1 cellular context compared by ENCODE assay signal in genomic region chr7:35801392-35802101, GRCh38.
TF ChIP-seq lines count a peak whose summit lies in the region.

No MANE protein-coding gene starts in this region.

TF ChIP-seq in K562, 482 proteins besides CTCF, POLR2A, EP300 and RAD21 (continued from another document and continues in another):
- TF ChIP-seq, protein P1, sequence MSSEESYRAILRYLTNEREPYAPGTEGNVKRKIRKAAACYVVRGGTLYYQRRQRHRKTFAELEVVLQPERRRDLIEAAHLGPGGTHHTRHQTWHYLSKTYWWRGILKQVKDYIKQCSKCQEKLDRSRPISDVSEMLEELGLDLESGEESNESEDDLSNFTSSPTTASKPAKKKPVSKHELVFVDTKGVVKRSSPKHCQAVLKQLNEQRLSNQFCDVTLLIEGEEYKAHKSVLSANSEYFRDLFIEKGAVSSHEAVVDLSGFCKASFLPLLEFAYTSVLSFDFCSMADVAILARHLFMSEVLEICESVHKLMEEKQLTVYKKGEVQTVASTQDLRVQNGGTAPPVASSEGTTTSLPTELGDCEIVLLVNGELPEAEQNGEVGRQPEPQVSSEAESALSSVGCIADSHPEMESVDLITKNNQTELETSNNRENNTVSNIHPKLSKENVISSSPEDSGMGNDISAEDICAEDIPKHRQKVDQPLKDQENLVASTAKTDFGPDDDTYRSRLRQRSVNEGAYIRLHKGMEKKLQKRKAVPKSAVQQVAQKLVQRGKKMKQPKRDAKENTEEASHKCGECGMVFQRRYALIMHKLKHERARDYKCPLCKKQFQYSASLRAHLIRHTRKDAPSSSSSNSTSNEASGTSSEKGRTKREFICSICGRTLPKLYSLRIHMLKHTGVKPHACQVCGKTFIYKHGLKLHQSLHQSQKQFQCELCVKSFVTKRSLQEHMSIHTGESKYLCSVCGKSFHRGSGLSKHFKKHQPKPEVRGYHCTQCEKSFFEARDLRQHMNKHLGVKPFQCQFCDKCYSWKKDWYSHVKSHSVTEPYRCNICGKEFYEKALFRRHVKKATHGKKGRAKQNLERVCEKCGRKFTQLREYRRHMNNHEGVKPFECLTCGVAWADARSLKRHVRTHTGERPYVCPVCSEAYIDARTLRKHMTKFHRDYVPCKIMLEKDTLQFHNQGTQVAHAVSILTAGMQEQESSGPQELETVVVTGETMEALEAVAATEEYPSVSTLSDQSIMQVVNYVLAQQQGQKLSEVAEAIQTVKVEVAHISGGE (CRISPR knock-in tag; IDR thresholded peaks at IDR 0.05) = 0 out of 6 replicates have a peak, but pooled peaks of 1 of the 3 experiments have one; percentile 21
- TF ChIP-seq POLR2H (tag; IDR thresholded peaks at IDR 0.05; ENCODE audit: low read depth) = no peak
- no peak; the same call in 1 of the 2 replicates for TF ChIP-seq ZNF263 (CRISPR knock-in tag; IDR thresholded peaks at IDR 0.05; ENCODE audit: borderline replicate concordance)
- no peak for TF ChIP-seq GATA2 (CRISPR knock-in tag; IDR thresholded peaks at IDR 0.05)
- no peak for TF ChIP-seq ZNF830 (CRISPR knock-in tag; IDR thresholded peaks at IDR 0.05)
- TF ChIP-seq MYNN (IDR thresholded peaks at IDR 0.05) = no peak
- no peak for TF ChIP-seq MYNN (CRISPR knock-in tag; IDR thresholded peaks at IDR 0.05)
- TF ChIP-seq ZKSCAN1 (IDR thresholded peaks at IDR 0.05; ENCODE audit: low read depth, low read length) = no peak
- no peak for TF ChIP-seq CBX5 (IDR thresholded peaks at IDR 0.05; ENCODE audit: borderline replicate concordance, low read depth)
- no peak for TF ChIP-seq ZNF12 (CRISPR knock-in tag; IDR thresholded peaks at IDR 0.05)
- TF ChIP-seq, protein P2, sequence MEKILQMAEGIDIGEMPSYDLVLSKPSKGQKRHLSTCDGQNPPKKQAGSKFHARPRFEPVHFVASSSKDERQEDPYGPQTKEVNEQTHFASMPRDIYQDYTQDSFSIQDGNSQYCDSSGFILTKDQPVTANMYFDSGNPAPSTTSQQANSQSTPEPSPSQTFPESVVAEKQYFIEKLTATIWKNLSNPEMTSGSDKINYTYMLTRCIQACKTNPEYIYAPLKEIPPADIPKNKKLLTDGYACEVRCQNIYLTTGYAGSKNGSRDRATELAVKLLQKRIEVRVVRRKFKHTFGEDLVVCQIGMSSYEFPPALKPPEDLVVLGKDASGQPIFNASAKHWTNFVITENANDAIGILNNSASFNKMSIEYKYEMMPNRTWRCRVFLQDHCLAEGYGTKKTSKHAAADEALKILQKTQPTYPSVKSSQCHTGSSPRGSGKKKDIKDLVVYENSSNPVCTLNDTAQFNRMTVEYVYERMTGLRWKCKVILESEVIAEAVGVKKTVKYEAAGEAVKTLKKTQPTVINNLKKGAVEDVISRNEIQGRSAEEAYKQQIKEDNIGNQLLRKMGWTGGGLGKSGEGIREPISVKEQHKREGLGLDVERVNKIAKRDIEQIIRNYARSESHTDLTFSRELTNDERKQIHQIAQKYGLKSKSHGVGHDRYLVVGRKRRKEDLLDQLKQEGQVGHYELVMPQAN (IDR thresholded peaks at IDR 0.05; ENCODE audit: borderline replicate concordance) = no peak; the same call in 1 of the 2 replicates
- TF ChIP-seq, protein P3, sequence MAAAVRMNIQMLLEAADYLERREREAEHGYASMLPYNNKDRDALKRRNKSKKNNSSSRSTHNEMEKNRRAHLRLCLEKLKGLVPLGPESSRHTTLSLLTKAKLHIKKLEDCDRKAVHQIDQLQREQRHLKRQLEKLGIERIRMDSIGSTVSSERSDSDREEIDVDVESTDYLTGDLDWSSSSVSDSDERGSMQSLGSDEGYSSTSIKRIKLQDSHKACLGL (CRISPR knock-in tag; IDR thresholded peaks at IDR 0.05; ENCODE audit: borderline replicate concordance, poor library complexity, severe bottlenecking) = no peak
- no peak for TF ChIP-seq NCOA1 (IDR thresholded peaks at IDR 0.05; ENCODE audit: low read depth)
- no peak for TF ChIP-seq ZNF75A (CRISPR knock-in tag; IDR thresholded peaks at IDR 0.05)
- TF ChIP-seq ZBTB34 (CRISPR knock-in tag; IDR thresholded peaks at IDR 0.05) = no peak
- no peak for TF ChIP-seq HNRNPLL (IDR thresholded peaks at IDR 0.05; ENCODE audit: low read depth, low read length, poor library complexity, severe bottlenecking)
- no peak for TF ChIP-seq HMG20B (CRISPR knock-in tag; IDR thresholded peaks at IDR 0.05)
- TF ChIP-seq, protein P4, sequence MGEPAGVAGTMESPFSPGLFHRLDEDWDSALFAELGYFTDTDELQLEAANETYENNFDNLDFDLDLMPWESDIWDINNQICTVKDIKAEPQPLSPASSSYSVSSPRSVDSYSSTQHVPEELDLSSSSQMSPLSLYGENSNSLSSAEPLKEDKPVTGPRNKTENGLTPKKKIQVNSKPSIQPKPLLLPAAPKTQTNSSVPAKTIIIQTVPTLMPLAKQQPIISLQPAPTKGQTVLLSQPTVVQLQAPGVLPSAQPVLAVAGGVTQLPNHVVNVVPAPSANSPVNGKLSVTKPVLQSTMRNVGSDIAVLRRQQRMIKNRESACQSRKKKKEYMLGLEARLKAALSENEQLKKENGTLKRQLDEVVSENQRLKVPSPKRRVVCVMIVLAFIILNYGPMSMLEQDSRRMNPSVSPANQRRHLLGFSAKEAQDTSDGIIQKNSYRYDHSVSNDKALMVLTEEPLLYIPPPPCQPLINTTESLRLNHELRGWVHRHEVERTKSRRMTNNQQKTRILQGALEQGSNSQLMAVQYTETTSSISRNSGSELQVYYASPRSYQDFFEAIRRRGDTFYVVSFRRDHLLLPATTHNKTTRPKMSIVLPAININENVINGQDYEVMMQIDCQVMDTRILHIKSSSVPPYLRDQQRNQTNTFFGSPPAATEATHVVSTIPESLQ (CRISPR knock-in tag; IDR thresholded peaks at IDR 0.05) = no peak
- TF ChIP-seq CBFB (CRISPR knock-in tag; IDR thresholded peaks at IDR 0.05) = no peak
- no peak for TF ChIP-seq SPI1 (IDR thresholded peaks at IDR 0.05; ENCODE audit: borderline replicate concordance, low read depth, low read length)
- TF ChIP-seq TCF7L2 (IDR thresholded peaks at IDR 0.05; ENCODE audit: low read depth, low read length) = no peak
- TF ChIP-seq, protein P5, sequence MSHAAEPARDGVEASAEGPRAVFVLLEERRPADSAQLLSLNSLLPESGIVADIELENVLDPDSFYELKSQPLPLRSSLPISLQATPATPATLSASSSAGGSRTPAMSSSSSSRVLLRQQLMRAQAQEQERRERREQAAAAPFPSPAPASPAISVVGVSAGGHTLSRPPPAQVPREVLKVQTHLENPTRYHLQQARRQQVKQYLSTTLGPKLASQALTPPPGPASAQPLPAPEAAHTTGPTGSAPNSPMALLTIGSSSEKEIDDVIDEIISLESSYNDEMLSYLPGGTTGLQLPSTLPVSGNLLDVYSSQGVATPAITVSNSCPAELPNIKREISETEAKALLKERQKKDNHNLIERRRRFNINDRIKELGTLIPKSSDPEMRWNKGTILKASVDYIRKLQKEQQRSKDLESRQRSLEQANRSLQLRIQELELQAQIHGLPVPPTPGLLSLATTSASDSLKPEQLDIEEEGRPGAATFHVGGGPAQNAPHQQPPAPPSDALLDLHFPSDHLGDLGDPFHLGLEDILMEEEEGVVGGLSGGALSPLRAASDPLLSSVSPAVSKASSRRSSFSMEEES (CRISPR knock-in tag; IDR thresholded peaks at IDR 0.05) = no peak
- no peak for TF ChIP-seq ZNF274 (IDR thresholded peaks at IDR 0.05; ENCODE audit: borderline replicate concordance, low read depth, low read length)
- TF ChIP-seq PHF21A (IDR thresholded peaks at IDR 0.05; ENCODE audit: borderline replicate concordance, low read depth) = 0 out of 2 replicates have a peak, but pooled peaks have one; percentile 39
- 0 out of 2 replicates have a peak, but pooled peaks have one; percentile 44 for TF ChIP-seq PHB (CRISPR knock-in tag; IDR thresholded peaks at IDR 0.05)
- TF ChIP-seq, protein P6, sequence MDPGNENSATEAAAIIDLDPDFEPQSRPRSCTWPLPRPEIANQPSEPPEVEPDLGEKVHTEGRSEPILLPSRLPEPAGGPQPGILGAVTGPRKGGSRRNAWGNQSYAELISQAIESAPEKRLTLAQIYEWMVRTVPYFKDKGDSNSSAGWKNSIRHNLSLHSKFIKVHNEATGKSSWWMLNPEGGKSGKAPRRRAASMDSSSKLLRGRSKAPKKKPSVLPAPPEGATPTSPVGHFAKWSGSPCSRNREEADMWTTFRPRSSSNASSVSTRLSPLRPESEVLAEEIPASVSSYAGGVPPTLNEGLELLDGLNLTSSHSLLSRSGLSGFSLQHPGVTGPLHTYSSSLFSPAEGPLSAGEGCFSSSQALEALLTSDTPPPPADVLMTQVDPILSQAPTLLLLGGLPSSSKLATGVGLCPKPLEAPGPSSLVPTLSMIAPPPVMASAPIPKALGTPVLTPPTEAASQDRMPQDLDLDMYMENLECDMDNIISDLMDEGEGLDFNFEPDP (CRISPR knock-in tag; IDR thresholded peaks at IDR 0.05) = no peak
- TF ChIP-seq ZNF311 (CRISPR knock-in tag; IDR thresholded peaks at IDR 0.05) = no peak
- no peak for TF ChIP-seq MTA2 (IDR thresholded peaks at IDR 0.05; ENCODE audit: low read depth)
- no peak for TF ChIP-seq TBL1XR1 (IDR thresholded peaks at IDR 0.05; ENCODE audit: low read length in 2 of 2)
- TF ChIP-seq, protein P7, sequence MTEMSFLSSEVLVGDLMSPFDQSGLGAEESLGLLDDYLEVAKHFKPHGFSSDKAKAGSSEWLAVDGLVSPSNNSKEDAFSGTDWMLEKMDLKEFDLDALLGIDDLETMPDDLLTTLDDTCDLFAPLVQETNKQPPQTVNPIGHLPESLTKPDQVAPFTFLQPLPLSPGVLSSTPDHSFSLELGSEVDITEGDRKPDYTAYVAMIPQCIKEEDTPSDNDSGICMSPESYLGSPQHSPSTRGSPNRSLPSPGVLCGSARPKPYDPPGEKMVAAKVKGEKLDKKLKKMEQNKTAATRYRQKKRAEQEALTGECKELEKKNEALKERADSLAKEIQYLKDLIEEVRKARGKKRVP (CRISPR knock-in tag; IDR thresholded peaks at IDR 0.05) = 0 out of 2 replicates have a peak, but pooled peaks have one; percentile 3
- TF ChIP-seq EP400 (IDR thresholded peaks at IDR 0.05) = no peak
- TF ChIP-seq, protein P8, sequence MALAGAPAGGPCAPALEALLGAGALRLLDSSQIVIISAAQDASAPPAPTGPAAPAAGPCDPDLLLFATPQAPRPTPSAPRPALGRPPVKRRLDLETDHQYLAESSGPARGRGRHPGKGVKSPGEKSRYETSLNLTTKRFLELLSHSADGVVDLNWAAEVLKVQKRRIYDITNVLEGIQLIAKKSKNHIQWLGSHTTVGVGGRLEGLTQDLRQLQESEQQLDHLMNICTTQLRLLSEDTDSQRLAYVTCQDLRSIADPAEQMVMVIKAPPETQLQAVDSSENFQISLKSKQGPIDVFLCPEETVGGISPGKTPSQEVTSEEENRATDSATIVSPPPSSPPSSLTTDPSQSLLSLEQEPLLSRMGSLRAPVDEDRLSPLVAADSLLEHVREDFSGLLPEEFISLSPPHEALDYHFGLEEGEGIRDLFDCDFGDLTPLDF (CRISPR knock-in tag; IDR thresholded peaks at IDR 0.05) = no peak
- no peak for TF ChIP-seq NUFIP1 (IDR thresholded peaks at IDR 0.05; ENCODE audit: partially characterized antibody)
- TF ChIP-seq, protein P9, sequence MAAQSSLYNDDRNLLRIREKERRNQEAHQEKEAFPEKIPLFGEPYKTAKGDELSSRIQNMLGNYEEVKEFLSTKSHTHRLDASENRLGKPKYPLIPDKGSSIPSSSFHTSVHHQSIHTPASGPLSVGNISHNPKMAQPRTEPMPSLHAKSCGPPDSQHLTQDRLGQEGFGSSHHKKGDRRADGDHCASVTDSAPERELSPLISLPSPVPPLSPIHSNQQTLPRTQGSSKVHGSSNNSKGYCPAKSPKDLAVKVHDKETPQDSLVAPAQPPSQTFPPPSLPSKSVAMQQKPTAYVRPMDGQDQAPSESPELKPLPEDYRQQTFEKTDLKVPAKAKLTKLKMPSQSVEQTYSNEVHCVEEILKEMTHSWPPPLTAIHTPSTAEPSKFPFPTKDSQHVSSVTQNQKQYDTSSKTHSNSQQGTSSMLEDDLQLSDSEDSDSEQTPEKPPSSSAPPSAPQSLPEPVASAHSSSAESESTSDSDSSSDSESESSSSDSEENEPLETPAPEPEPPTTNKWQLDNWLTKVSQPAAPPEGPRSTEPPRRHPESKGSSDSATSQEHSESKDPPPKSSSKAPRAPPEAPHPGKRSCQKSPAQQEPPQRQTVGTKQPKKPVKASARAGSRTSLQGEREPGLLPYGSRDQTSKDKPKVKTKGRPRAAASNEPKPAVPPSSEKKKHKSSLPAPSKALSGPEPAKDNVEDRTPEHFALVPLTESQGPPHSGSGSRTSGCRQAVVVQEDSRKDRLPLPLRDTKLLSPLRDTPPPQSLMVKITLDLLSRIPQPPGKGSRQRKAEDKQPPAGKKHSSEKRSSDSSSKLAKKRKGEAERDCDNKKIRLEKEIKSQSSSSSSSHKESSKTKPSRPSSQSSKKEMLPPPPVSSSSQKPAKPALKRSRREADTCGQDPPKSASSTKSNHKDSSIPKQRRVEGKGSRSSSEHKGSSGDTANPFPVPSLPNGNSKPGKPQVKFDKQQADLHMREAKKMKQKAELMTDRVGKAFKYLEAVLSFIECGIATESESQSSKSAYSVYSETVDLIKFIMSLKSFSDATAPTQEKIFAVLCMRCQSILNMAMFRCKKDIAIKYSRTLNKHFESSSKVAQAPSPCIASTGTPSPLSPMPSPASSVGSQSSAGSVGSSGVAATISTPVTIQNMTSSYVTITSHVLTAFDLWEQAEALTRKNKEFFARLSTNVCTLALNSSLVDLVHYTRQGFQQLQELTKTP (IDR thresholded peaks at IDR 0.05; ENCODE audit: low read depth in 1 of 2, partially characterized antibody in 2 of 2) = peak in 1 of 2 experiments; percentile 49
- no peak for TF ChIP-seq GATAD2A (IDR thresholded peaks at IDR 0.05)
- no peak for TF ChIP-seq KLF10 (CRISPR knock-in tag; IDR thresholded peaks at IDR 0.05)
- TF ChIP-seq, protein P10, sequence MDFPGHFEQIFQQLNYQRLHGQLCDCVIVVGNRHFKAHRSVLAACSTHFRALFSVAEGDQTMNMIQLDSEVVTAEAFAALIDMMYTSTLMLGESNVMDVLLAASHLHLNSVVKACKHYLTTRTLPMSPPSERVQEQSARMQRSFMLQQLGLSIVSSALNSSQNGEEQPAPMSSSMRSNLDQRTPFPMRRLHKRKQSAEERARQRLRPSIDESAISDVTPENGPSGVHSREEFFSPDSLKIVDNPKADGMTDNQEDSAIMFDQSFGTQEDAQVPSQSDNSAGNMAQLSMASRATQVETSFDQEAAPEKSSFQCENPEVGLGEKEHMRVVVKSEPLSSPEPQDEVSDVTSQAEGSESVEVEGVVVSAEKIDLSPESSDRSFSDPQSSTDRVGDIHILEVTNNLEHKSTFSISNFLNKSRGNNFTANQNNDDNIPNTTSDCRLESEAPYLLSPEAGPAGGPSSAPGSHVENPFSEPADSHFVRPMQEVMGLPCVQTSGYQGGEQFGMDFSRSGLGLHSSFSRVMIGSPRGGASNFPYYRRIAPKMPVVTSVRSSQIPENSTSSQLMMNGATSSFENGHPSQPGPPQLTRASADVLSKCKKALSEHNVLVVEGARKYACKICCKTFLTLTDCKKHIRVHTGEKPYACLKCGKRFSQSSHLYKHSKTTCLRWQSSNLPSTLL (IDR thresholded peaks at IDR 0.05) = no peak
- no peak for TF ChIP-seq SMAD3 (CRISPR knock-in tag; conservative IDR thresholded peaks at IDR 0.05)
- no peak; the same call in 1 of the 2 replicates for TF ChIP-seq ATF7 (IDR thresholded peaks at IDR 0.05)
